Comparison of ENCODE assay signal across 2 cellular contexts in genomic region chr10:72019085-72019876, GRCh38.
TF ChIP-seq lines count a peak whose summit lies in the region.

No MANE protein-coding gene starts in this region.

TF ChIP-seq in IMR-90, 13 proteins besides CTCF, POLR2A, EP300 and RAD21:
- TF ChIP-seq MAZ (IDR thresholded peaks at IDR 0.05; ENCODE audit: borderline replicate concordance, low read depth, low read length) (no peak), MAFK (IDR thresholded peaks at IDR 0.05; ENCODE audit: low read depth, low read length) (no peak), CEBPB (IDR thresholded peaks at IDR 0.05; ENCODE audit: low read depth, low read length) (no peak), FOS (IDR thresholded peaks at IDR 0.05; ENCODE audit: low read depth, low read length) (no peak), USF2 (IDR thresholded peaks at IDR 0.05; ENCODE audit: low read depth, low read length) (no peak), BHLHE40 (IDR thresholded peaks at IDR 0.05; ENCODE audit: low read depth, low read length) (no peak)
TF ChIP-seq in IMR-90: peak in this region for 0.

TF ChIP-seq in H1, 55 proteins besides CTCF, POLR2A, EP300 and RAD21:
- TF ChIP-seq SP2 (IDR thresholded peaks at IDR 0.05; ENCODE audit: low read length) (no peak), RBBP5 (IDR thresholded peaks at IDR 0.05; ENCODE audit: borderline replicate concordance, low read depth, low read length) (no peak), E2F6 (IDR thresholded peaks at IDR 0.05) (no peak), CHD7 (IDR thresholded peaks at IDR 0.05; ENCODE audit: insufficient replicate concordance, low read length) (no peak)
